24 cellular contexts compared by ENCODE assay signal in the genomic region with DNA sequence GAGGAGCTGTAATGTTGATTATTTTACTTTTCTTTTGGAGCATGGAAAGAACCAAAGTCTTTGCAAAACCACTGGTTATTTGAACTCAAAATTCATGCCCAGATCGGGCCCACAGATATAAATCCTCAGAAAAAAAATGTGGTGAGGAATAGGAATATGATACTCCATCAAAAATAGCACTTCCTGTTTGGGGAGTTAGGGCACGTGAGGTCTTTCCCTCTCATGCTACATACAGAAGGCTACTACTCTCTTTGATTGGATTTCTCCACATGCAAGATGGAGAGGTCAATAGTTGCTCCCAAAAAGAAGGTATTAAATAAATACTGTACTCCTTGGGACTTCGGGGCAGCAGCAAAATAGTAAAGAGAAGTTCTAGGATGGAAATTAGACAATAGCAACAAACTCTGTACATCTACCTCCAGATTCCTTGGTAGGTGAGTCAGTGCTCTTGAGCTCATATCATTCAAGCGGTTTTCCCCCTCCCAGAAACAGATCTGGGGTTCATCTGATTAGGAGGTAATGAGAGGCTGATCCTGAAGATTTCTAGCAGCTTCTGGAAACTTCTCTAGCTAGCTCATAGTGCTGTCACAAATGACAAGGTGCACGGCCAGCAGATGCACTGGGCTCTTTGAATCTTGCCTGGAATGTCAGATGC. TPM values are rescaled to one million over a fixed set of nuclear protein-coding genes. Genes with fewer than 3 reads are reported as not detected.
"Had no signal": no experiment of that assay in that cellular context is flagged by ENCODE, and none has a peak within 500 bp of the region (broad histone marks: within the 10 kb centered on the region; RNA-seq: fewer than 3 reads in every experiment).

No MANE protein-coding gene starts in this region.

- H3K9me3 ChIP-seq: body of pancreas, gastrocnemius medialis, heart left ventricle, psoas muscle, suprapubic skin, transverse colon, vagina had no signal

- H3K4me1 ChIP-seq: body of pancreas, gastrocnemius medialis, heart left ventricle, psoas muscle, suprapubic skin, transverse colon, vagina had no signal

- H3K27me3 ChIP-seq: body of pancreas, dorsolateral prefrontal cortex, gastrocnemius medialis, heart left ventricle, suprapubic skin, transverse colon, vagina had no signal

- H3K4me3 ChIP-seq: body of pancreas, dorsolateral prefrontal cortex, gastrocnemius medialis, heart left ventricle, psoas muscle, suprapubic skin, transverse colon, vagina had no signal

- H3K36me3 ChIP-seq: gastrocnemius medialis, heart left ventricle, suprapubic skin, transverse colon, vagina had no signal

- FAIRE-seq: colon had no signal

- DNase-seq: activated CD4-positive, alpha-beta T cell treated with anti-CD3 and anti-CD28 coated beads, Interleukin-2, amount 10 ng/mL, durations not matched to agents 7 days and 5 days; activated CD8-positive, alpha-beta T cell treated with anti-CD3 and anti-CD28 coated beads, Interleukin-2, amount 10 ng/mL, durations not matched to agents 7 days and 5 days; activated naive CD4-positive, alpha-beta T cell treated with anti-CD3 and anti-CD28 coated beads for 36 hours; activated T-cell treated with anti-CD3 and anti-CD28 coated beads, Interleukin-2, amount 50 U/mL, for 24 hours; body of pancreas; central memory CD4-positive, alpha-beta T cell; dorsolateral prefrontal cortex; endodermal cell; gastrocnemius medialis; heart left ventricle; left ventricle myocardium superior; naive B cell; psoas muscle; right cardiac atrium; stimulated activated CD4-positive, alpha-beta T cell treated with anti-CD3 and anti-CD28 coated beads, Interleukin-2, amount 100 ng/mL, for 24 hours; stimulated activated naive CD8-positive, alpha-beta T cell treated with anti-CD3 and anti-CD28 coated beads, Interleukin-15, amount 100 ng/mL, for 72 hours; T-helper 9 cell; transverse colon had no signal

- H3K27ac ChIP-seq: body of pancreas, dorsolateral prefrontal cortex, gastrocnemius medialis, heart left ventricle, psoas muscle, suprapubic skin, transverse colon, vagina had no signal

RNA-seq across cellular contexts. Expression of a gene that starts 47.1 kb away (rescaled TPM):
- total RNA-seq: activated CD4-positive, alpha-beta T cell treated with anti-CD3 and anti-CD28 coated beads, Interleukin-2, amount 10 ng/mL, durations not matched to agents 7 days and 5 days; activated CD8-positive, alpha-beta T cell treated with anti-CD3 and anti-CD28 coated beads, Interleukin-2, amount 10 ng/mL, durations not matched to agents 7 days and 5 days; activated naive CD4-positive, alpha-beta T cell treated with anti-CD3 and anti-CD28 coated beads for 36 hours; body of pancreas; endodermal cell; gastrocnemius medialis; left ventricle myocardium superior; mononuclear cell; osteocyte; psoas muscle; suprapubic skin; transverse colon; vagina had no signal
- polyA plus RNA-seq: esophagus, heart left ventricle, psoas muscle had no signal
